2 cellular contexts compared by ENCODE assay signal in genomic region chr22:44639891-44640617, GRCh38.
A peak's percentile ranks its signal among the peaks of the same experiment; 100 is the strongest.
TF ChIP-seq lines count a peak whose summit lies in the region.

No MANE protein-coding gene starts in this region.

TF ChIP-seq in liver, 16 proteins besides CTCF, POLR2A, EP300 and RAD21:
- TF ChIP-seq REST (IDR thresholded peaks at IDR 0.05): no peak
- TF ChIP-seq HNF4G (IDR thresholded peaks at IDR 0.05): no peak
- no peak for TF ChIP-seq JUND (IDR thresholded peaks at IDR 0.05)
- no peak for TF ChIP-seq ZBTB33 (IDR thresholded peaks at IDR 0.05)
- TF ChIP-seq FOXA1 (IDR thresholded peaks at IDR 0.05): no peak
- TF ChIP-seq RXRA (IDR thresholded peaks at IDR 0.05): peak in 1 of 2 donors; percentile 38
- TF ChIP-seq MAX (IDR thresholded peaks at IDR 0.05): no peak
- TF ChIP-seq GABPA (IDR thresholded peaks at IDR 0.05 in 1 of 2, conservative IDR thresholded peaks at IDR 0.05 in 1 of 2): no peak
- TF ChIP-seq NR2F2 (IDR thresholded peaks at IDR 0.05): peak; percentile 69
- TF ChIP-seq HNF4A (conservative IDR thresholded peaks at IDR 0.05): no peak
- TF ChIP-seq YY1 (IDR thresholded peaks at IDR 0.05): no peak
- TF ChIP-seq SP1 (IDR thresholded peaks at IDR 0.05): peak; percentile 21
- no peak for TF ChIP-seq ATF3 (IDR thresholded peaks at IDR 0.05)
- TF ChIP-seq TAF1 (conservative IDR thresholded peaks at IDR 0.05): no peak
- TF ChIP-seq EGR1 (IDR thresholded peaks at IDR 0.05; ENCODE audit: low read depth in 2 of 2): no peak
- TF ChIP-seq FOXA2 (IDR thresholded peaks at IDR 0.05): no peak

TF ChIP-seq in HepG2, 621 proteins besides CTCF, POLR2A, EP300 and RAD21 (continued from another document):
- no peak for TF ChIP-seq FOXJ3 (CRISPR knock-in tag; IDR thresholded peaks at IDR 0.05; ENCODE audit: borderline replicate concordance)
- TF ChIP-seq ZNF362 (CRISPR knock-in tag; IDR thresholded peaks at IDR 0.05; ENCODE audit: borderline replicate concordance): no peak
